Comparison of ENCODE assay signal across 10 cellular contexts in the genomic region with DNA sequence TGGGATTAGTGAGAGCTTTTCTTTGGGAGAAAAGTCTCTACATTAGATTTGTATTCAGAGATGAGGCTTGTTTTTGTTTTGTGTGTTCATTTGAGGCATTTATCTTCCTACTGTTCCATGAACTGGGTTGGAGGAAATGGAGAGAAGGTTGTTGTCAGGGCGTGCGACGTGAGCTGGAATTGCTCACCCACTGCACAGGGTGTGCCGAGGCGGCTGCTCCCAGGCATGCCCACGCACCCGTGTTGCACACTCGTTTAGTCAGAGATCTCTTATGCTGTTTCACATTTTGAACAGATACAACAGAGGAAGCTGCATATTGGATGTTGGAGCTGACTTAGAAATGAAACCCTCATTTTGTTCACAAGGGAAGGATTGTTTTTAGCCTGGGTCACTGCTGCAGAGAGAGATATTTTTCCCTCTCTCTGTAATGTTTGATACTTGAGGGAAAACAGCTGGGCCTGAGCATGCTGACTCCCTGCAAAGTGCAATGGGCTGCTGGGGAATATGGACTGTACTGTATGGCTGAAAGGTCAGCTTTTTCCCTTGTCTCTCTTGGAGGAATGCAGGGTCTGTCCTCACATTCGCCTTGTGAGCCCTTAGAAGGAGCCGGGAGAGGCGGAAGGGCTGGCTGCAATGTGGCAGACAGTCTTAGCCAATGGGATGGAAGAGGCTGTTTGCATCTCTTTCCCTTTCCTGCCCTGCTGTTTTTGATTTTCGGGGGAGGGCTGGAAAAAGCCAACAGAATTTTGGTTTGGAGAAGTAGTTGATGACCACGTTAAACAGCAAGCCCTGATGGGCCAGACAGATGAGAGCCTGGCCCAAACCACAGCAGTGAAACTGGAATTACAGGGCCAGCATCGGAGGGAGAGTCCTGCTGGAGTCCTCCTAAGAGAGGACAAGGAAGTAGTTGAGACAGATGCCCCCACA.
DNase-seq lines count a peak whose midpoint lies in the region; ATAC-seq and TF ChIP-seq lines count a peak whose summit lies in the region.
"Had no signal": no experiment of that assay in that cellular context is flagged by ENCODE, and none has a peak within 500 bp of the region (broad histone marks: within the 10 kb centered on the region; RNA-seq: fewer than 3 reads in every experiment).

No MANE protein-coding gene starts in this region.

- H3K36me3 ChIP-seq in ascending aorta (peaks cover 7 to 21% of the 10 kb centered on the region in 2 donors), left ventricle myocardium inferior (peaks cover 25% of the 10 kb centered on the region)

- intact Hi-C loops in ascending aorta (cut with DNase I) (no loop called here), left ventricle myocardium inferior (cut with micrococcal nuclease) (no loop called here), posterior vena cava (cut with DNase I) (no loop called here)

- peak overlapping the region; percentile 69 to 78 for H3K27ac ChIP-seq in ascending aorta
- peak overlapping the region; percentile 87 for H3K27ac ChIP-seq in left ventricle myocardium inferior (replicated peaks)

- H3K27me3 ChIP-seq in ascending aorta (no peaks in the 10 kb centered on the region), left ventricle myocardium inferior (ENCODE audit: low read depth) (no peaks in the 10 kb centered on the region)

- in situ Hi-C loops in GM13977 (cut with MboI; ENCODE audit: low pct_unique_long_range_greater_than_20kb, low sequenced_read_pairs, unreplicated experiment) = no loop called here

- H3K9me3 ChIP-seq in ascending aorta = no peaks in the 10 kb centered on the region
- H3K9me3 ChIP-seq in left ventricle myocardium inferior (replicated peaks) = no peaks in the 10 kb centered on the region

- ATAC-seq in GM21390 (IDR thresholded peaks at IDR 0.05; ENCODE audit: unreplicated experiment) = no peak

- H3K4me1 ChIP-seq in ascending aorta = peaks cover 0 to 4% of the 10 kb centered on the region in 2 donors
- H3K4me1 ChIP-seq in left ventricle myocardium inferior = peaks cover 75% of the 10 kb centered on the region

- TF ChIP-seq CTCF in AG09309 (IDR thresholded peaks at IDR 0.05; ENCODE audit: control insufficient read depth, insufficient read depth, low read depth, low read length, missing control alignments) = no peak
- TF ChIP-seq CTCF in ascending aorta (IDR thresholded peaks at IDR 0.05) = no peak
- TF ChIP-seq CTCF in left ventricle myocardium inferior (IDR thresholded peaks at IDR 0.05; ENCODE audit: borderline replicate concordance) = no peak
- TF ChIP-seq CTCF in GM13977 (IDR thresholded peaks at IDR 0.05; ENCODE audit: extremely low read depth, insufficient read depth, missing control alignments) = no peak

- peak overlapping the region; percentile 19 for H3K4me3 ChIP-seq in AG09309 (ENCODE audit: control insufficient read depth, low read depth, low read length)
- H3K4me3 ChIP-seq in ascending aorta = peak overlapping the region in 1 of 2 donors; percentile 7
- peak overlapping the region; percentile 40 for H3K4me3 ChIP-seq in left ventricle myocardium inferior

- DNase-seq in AG09309 (ENCODE audit: low read depth) (no peak), ascending aorta (ENCODE audit: low spot score in 2 of 2) (peak in 1 of 2 donors; percentile 64), left ventricle myocardium inferior (no peak), posterior vena cava (ENCODE audit: low spot score) (peak; percentile 85), GM13977 (ENCODE audit: low spot score) (no peak), NCI-H1930 (lab: John Stamatoyannopoulos, UW) (no peak), SKM-1 (lab: John Stamatoyannopoulos, UW; ENCODE audit: unreplicated experiment) (no peak)
- DNase-seq: glutamatergic neuron, NCI-H82 had no signal
